In the genomic region with DNA sequence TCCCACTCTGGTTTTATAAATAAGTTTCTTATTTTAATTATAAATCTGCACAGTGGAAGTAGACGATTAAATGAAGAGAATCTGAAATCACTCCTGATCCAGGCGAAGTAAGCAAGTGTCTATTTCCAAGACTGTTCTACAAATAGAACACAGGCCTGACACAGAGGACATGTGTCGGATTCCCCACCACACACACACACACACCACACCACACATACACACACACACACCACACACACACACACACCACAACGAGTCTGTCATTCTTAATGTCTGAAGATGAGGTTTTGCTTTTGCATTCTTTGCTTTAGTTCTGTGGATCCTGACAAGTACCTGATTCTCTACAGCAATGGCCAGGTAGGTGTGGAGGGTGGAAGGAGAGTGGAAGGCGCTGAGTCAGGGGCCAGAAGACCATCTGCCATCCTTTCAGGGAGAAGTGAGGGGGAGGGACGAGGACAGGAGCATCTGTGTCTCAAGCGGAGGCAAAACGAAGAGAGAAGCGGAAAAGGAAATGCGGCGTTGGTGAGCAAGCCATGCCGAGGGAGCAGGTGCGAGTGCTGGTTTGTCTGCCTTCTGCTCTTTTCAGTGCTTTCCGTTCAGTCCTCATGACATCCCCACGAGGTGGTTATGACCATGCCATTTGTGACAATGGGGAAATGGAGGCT, we compare ENCODE assay signal across 18 cellular contexts.
A peak's percentile ranks its signal among the peaks of the same experiment; 100 is the strongest.
DNase-seq lines count a peak whose midpoint lies in the region; ATAC-seq, FAIRE-seq and TF ChIP-seq lines count a peak whose summit lies in the region.
"Had no signal": no experiment of that assay in that cellular context is flagged by ENCODE, and none has a peak within 500 bp of the region (broad histone marks: within the 10 kb centered on the region; RNA-seq: fewer than 3 reads in every experiment).

No MANE protein-coding gene starts in this region.

- ATAC-seq in T-cell (replicated peaks in 1 of 4): no peak
- ATAC-seq in GM18909 (IDR thresholded peaks at IDR 0.05; ENCODE audit: poor library complexity, unreplicated experiment): no peak
- ATAC-seq in GM18502 (IDR thresholded peaks at IDR 0.05; ENCODE audit: poor library complexity, unreplicated experiment): no peak
- ATAC-seq in HepG2: no peak
- ATAC-seq: gastroesophageal sphincter, left ventricle myocardium superior, psoas muscle, SK-N-SH treated with all-trans-retinoic acid at 6 μM for 48 hours had no signal

- H3K4me3 ChIP-seq in HepG2 (replicated peaks in 1 of 3; ENCODE audit: insufficient read depth in 1 of 3, low read depth in 2 of 3, low read length in 3 of 3): no peak overlapping the region
- H3K4me3 ChIP-seq: gastroesophageal sphincter, psoas muscle had no signal

- H3K36me3 Mint-ChIP-seq in activated naive CD4-positive, alpha-beta T cell treated with anti-CD3 and anti-CD28 coated beads, Interleukin-2, amount 50 U/mL, for 24 hours: no peaks in the 10 kb centered on the region
- no peaks in the 10 kb centered on the region for H3K36me3 Mint-ChIP-seq in T-cell

- no peaks in the 10 kb centered on the region for H3K27me3 Mint-ChIP-seq in activated naive CD4-positive, alpha-beta T cell treated with anti-CD3 and anti-CD28 coated beads, Interleukin-2, amount 50 U/mL, for 24 hours
- H3K27me3 Mint-ChIP-seq in T-cell: peaks cover 3 to 12% of the 10 kb centered on the region in 2 donors

- no peaks in the 10 kb centered on the region for H4K20me1 ChIP-seq in HepG2 (ENCODE audit: insufficient read depth, low read length)

- H3K27ac ChIP-seq in cingulate gyrus (ENCODE audit: low read depth, low read length): peak overlapping the region; percentile 14
- no peak overlapping the region for H3K27ac ChIP-seq in HepG2 (ENCODE audit: extremely low read length, insufficient read depth, low read length)
- H3K27ac ChIP-seq: gastroesophageal sphincter, psoas muscle had no signal

- CTCF ChIA-PET in T-cell (lab: Charles Lee): no interaction called here
- CTCF ChIA-PET in HepG2 (lab: Yijun Ruan, JAX; ENCODE audit: low intra/inter-chr PET ratio, low total read pairs): no interaction called here

- POLR2A ChIA-PET in T-cell (lab: Charles Lee) (no interaction called here), HepG2 (lab: Yijun Ruan, JAX) (no interaction called here)

- no peak overlapping the region for H2AFZ ChIP-seq in HepG2 (ENCODE audit: low read length)

- WGBS in HepG2 (ENCODE audit: low lambda C conversion rate): 51% methylated on average over 15 of the region's 15 CpGs

- no peaks in the 10 kb centered on the region for H3K79me2 ChIP-seq in HepG2 (ENCODE audit: insufficient read depth, low read length)

- no peak overlapping the region for H3K4me3 Mint-ChIP-seq in activated naive CD4-positive, alpha-beta T cell treated with anti-CD3 and anti-CD28 coated beads, Interleukin-2, amount 50 U/mL, for 24 hours
- peak overlapping the region in 2 of 3 donors; percentile 31 to 51 for H3K4me3 Mint-ChIP-seq in T-cell

- no peak for DNase-seq in activated naive CD4-positive, alpha-beta T cell treated with anti-CD3 and anti-CD28 coated beads, Interleukin-2, amount 50 U/mL, for 16 hours
- DNase-seq in T-cell (peak in 1 of 34 experiments; percentile 16), GOT3 (lab: John Stamatoyannopoulos, UW) (no peak), HepG2 (ENCODE audit: low spot score) (no peak)
- DNase-seq: KBM-7; left ventricle myocardium superior; NCI-H1105 treated with DMSO at 0.1 percent for 48 hours; NCI-H446; psoas muscle; stimulated activated CD4-positive, alpha-beta T cell treated with anti-CD3 and anti-CD28 coated beads, Interleukin-12 subunit alpha, Interleukin-12 subunit beta, amount 100 ng/mL, for 4 hours had no signal

- FAIRE-seq in HepG2 (lab: Jason Lieb, UNC): no peak
- FAIRE-seq: colon, D721Med had no signal

- no peak for TF ChIP-seq POLR2A in HepG2 (IDR thresholded peaks at IDR 0.05; ENCODE audit: insufficient read depth in 1 of 2, low read depth in 2 of 2, low read length in 2 of 2)

- no peak overlapping the region for H3K9ac ChIP-seq in HepG2 (ENCODE audit: insufficient read depth, low read depth, low read length)

- H3K36me3 ChIP-seq in HepG2 (replicated peaks in 1 of 2; ENCODE audit: control insufficient read depth in 1 of 2, insufficient read depth in 2 of 2, low read length in 2 of 2): no peaks in the 10 kb centered on the region
- H3K36me3 ChIP-seq: gastroesophageal sphincter had no signal

- H3K9me3 ChIP-seq in HepG2 (ENCODE audit: low read length): no peaks in the 10 kb centered on the region
- H3K9me3 ChIP-seq: gastroesophageal sphincter, psoas muscle had no signal

- intact Hi-C loops in HepG2 (cut with micrococcal nuclease; ENCODE audit: unreplicated experiment): loop anchor here (5.0 to 10.0 kb wide), 2 partner anchors 368 to 910 kb away; no protein-coding TSS in a partner anchor

- H3K9me3 Mint-ChIP-seq in activated naive CD4-positive, alpha-beta T cell treated with anti-CD3 and anti-CD28 coated beads, Interleukin-2, amount 50 U/mL, for 24 hours: no peaks in the 10 kb centered on the region
- no peaks in the 10 kb centered on the region for H3K9me3 Mint-ChIP-seq in T-cell

- peak overlapping the region; percentile 44 for H3K27ac Mint-ChIP-seq in activated naive CD4-positive, alpha-beta T cell treated with anti-CD3 and anti-CD28 coated beads, Interleukin-2, amount 50 U/mL, for 24 hours
- peak overlapping the region in 1 of 2 donors; percentile 24 for H3K27ac Mint-ChIP-seq in T-cell

- TF ChIP-seq RAD21 in HepG2 (CRISPR knock-in tag; IDR thresholded peaks at IDR 0.05): no peak

- no peaks in the 10 kb centered on the region; a peak in 2 of 5 replicates for H3K27me3 ChIP-seq in HepG2 (ENCODE audit: control insufficient read depth in 1 of 2, insufficient read depth in 2 of 2, low read length in 2 of 2)

- TF ChIP-seq CTCF in HepG2 (CRISPR knock-in tag; IDR thresholded peaks at IDR 0.05): no peak

- H3K4me1 Mint-ChIP-seq in activated naive CD4-positive, alpha-beta T cell treated with anti-CD3 and anti-CD28 coated beads, Interleukin-2, amount 50 U/mL, for 24 hours: peaks cover 57% of the 10 kb centered on the region
- H3K4me1 Mint-ChIP-seq in T-cell: peaks cover 37 to 59% (median 50%) of the 10 kb centered on the region in 3 donors

- peaks cover 33% of the 10 kb centered on the region for H3K4me1 ChIP-seq in HepG2 (ENCODE audit: insufficient read depth, low read length)

- in situ Hi-C loops in HepG2 (cut with HindIII; ENCODE audit: extremely low pct_ligation_motif_present, low pct_unique_long_range_greater_than_20kb): loop anchor here (5.0 to 10.0 kb wide), 4 partner anchors 188 to 428 kb away; a partner anchor contains a TSS

- TF ChIP-seq EP300 in HepG2 (IDR thresholded peaks at IDR 0.05; ENCODE audit: low read depth in 2 of 2, low read length in 2 of 2) (no peak), HepG2 (CRISPR knock-in tag; IDR thresholded peaks at IDR 0.05; ENCODE audit: borderline replicate concordance) (no peak)

- BruUV-seq in HepG2 (replicated peaks; lab: Mats Ljungman, UMichigan): no TSS peak

- H3K4me2 ChIP-seq in HepG2 (ENCODE audit: low read depth, low read length): no peak overlapping the region

TF ChIP-seq in HepG2, 621 proteins besides CTCF, POLR2A, EP300 and RAD21 (continues in another document):
- TF ChIP-seq, protein P1, sequence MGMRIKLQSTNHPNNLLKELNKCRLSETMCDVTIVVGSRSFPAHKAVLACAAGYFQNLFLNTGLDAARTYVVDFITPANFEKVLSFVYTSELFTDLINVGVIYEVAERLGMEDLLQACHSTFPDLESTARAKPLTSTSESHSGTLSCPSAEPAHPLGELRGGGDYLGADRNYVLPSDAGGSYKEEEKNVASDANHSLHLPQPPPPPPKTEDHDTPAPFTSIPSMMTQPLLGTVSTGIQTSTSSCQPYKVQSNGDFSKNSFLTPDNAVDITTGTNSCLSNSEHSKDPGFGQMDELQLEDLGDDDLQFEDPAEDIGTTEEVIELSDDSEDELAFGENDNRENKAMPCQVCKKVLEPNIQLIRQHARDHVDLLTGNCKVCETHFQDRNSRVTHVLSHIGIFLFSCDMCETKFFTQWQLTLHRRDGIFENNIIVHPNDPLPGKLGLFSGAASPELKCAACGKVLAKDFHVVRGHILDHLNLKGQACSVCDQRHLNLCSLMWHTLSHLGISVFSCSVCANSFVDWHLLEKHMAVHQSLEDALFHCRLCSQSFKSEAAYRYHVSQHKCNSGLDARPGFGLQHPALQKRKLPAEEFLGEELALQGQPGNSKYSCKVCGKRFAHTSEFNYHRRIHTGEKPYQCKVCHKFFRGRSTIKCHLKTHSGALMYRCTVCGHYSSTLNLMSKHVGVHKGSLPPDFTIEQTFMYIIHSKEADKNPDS (CRISPR knock-in tag; IDR thresholded peaks at IDR 0.05): no peak
- TF ChIP-seq, protein P2, sequence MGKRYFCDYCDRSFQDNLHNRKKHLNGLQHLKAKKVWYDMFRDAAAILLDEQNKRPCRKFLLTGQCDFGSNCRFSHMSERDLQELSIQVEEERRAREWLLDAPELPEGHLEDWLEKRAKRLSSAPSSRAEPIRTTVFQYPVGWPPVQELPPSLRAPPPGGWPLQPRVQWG (CRISPR knock-in tag; IDR thresholded peaks at IDR 0.05; ENCODE audit: borderline replicate concordance, low read depth): no peak
- TF ChIP-seq, protein P3, sequence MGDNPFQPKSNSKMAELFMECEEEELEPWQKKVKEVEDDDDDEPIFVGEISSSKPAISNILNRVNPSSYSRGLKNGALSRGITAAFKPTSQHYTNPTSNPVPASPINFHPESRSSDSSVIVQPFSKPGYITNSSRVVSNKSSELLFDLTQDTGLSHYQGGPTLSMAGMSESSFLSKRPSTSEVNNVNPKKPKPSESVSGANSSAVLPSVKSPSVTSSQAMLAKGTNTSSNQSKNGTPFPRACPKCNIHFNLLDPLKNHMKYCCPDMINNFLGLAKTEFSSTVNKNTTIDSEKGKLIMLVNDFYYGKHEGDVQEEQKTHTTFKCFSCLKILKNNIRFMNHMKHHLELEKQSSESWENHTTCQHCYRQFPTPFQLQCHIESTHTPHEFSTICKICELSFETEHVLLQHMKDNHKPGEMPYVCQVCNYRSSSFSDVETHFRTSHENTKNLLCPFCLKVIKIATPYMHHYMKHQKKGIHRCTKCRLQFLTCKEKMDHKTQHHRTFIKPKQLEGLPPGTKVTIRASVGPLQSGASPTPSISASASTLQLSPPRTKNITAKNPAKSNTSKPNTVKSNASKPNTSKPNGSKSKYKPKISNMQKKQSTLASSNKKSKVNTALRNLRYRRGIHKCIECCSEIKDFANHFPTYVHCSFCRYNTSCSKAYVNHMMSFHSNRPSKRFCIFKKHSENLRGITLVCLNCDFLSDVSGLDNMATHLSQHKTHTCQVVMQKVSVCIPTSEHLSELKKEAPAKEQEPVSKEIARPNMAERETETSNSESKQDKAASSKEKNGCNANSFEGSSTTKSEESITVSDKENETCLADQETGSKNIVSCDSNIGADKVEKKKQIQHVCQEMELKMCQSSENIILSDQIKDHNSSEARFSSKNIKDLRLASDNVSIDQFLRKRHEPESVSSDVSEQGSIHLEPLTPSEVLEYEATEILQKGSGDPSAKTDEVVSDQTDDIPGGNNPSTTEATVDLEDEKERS (CRISPR knock-in tag; IDR thresholded peaks at IDR 0.05): no peak
